18 cellular contexts compared by ENCODE assay signal in the genomic region with DNA sequence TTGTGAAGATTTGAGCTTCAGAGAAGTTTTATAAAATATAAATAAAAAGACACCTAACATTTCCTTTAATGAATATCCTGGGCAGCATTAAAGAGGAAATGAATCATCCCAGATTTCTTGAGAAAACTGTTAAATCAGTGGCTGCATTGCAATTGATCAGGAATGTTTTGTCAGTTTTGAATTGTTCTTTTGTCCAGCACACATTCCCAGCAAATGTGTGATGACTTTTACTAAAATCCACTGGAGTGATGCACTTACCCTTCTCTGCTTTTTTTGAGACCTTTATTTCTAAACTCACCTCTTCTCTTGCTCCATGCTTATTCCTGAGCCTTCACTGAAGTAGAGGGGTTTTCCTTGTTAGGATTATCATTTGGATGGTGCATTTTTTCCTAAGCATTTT.
A peak's percentile ranks its signal among the peaks of the same experiment; 100 is the strongest.
DNase-seq lines count a peak whose midpoint lies in the region; ATAC-seq and TF ChIP-seq lines count a peak whose summit lies in the region.
"Had no signal": no experiment of that assay in that cellular context is flagged by ENCODE, and none has a peak within 500 bp of the region (broad histone marks: within the 10 kb centered on the region; RNA-seq: fewer than 3 reads in every experiment).

No MANE protein-coding gene starts in this region.

- H3K4me1 ChIP-seq in mammary epithelial cell (ENCODE audit: insufficient read depth, low read length): peaks cover 10% of the 10 kb centered on the region
- H3K4me1 ChIP-seq in right cardiac atrium (ENCODE audit: control insufficient read depth, insufficient read depth, low read length): no peaks in the 10 kb centered on the region
- H3K4me1 ChIP-seq in PC-9 (replicated peaks; ENCODE audit: insufficient read depth): no peaks in the 10 kb centered on the region
- H3K4me1 ChIP-seq: BE2C, Caco-2, HAP-1 had no signal

- H3K36me3 ChIP-seq in mammary epithelial cell (ENCODE audit: insufficient read depth, low read length) (no peaks in the 10 kb centered on the region), PC-9 (ENCODE audit: low read depth) (no peaks in the 10 kb centered on the region)
- H3K36me3 ChIP-seq: BE2C, HAP-1 had no signal

- TF ChIP-seq CTCF in mammary epithelial cell (conservative IDR thresholded peaks at IDR 0.05 in 1 of 2, IDR thresholded peaks at IDR 0.05 in 1 of 2; ENCODE audit: extremely low read depth in 1 of 2, insufficient read depth in 1 of 2, low read depth in 1 of 2, low read length in 2 of 2) (no peak), MCF 10A (IDR thresholded peaks at IDR 0.05; ENCODE audit: unreplicated experiment) (no peak), astrocyte of the spinal cord (IDR thresholded peaks at IDR 0.05; ENCODE audit: low read depth, low read length) (no peak), PC-9 (conservative IDR thresholded peaks at IDR 0.05) (no peak)

- no peaks in the 10 kb centered on the region for H3K4me1 Mint-ChIP-seq in MCF 10A (ENCODE audit: insufficient read depth, unreplicated experiment)
- H3K4me1 Mint-ChIP-seq: CD4-positive, CD25-positive, alpha-beta regulatory T cell; CD8-positive, alpha-beta memory T cell; IgD-negative memory B cell had no signal

- no peaks in the 10 kb centered on the region for H3K27me3 Mint-ChIP-seq in MCF 10A (ENCODE audit: insufficient read depth, unreplicated experiment)
- H3K27me3 Mint-ChIP-seq: CD4-positive, CD25-positive, alpha-beta regulatory T cell; CD8-positive, alpha-beta memory T cell; IgD-negative memory B cell had no signal

- POLR2A ChIA-PET in MCF 10A (lab: Yijun Ruan, JAX) (no interaction called here), PC-9 (lab: Charles Lee; ENCODE audit: unreplicated experiment) (no interaction called here)

- H3K4me3 Mint-ChIP-seq in MCF 10A (ENCODE audit: unreplicated experiment): no peak overlapping the region
- H3K4me3 Mint-ChIP-seq: CD4-positive, CD25-positive, alpha-beta regulatory T cell; CD8-positive, alpha-beta memory T cell; IgD-negative memory B cell had no signal

- no peaks in the 10 kb centered on the region for H3K9me3 Mint-ChIP-seq in MCF 10A (ENCODE audit: unreplicated experiment)

- dilution Hi-C loops in mammary epithelial cell (cut with HindIII; ENCODE audit: low sequenced_read_pairs): no loop called here

- H3K4me2 ChIP-seq in mammary epithelial cell (ENCODE audit: insufficient read depth, low read depth, low read length): peak overlapping the region; percentile 22
- no peak overlapping the region for H3K4me2 ChIP-seq in PC-9

- H3K9ac ChIP-seq in mammary epithelial cell (ENCODE audit: insufficient read depth, low read length): no peak overlapping the region
- H3K9ac ChIP-seq: GM23248 had no signal

- no peaks in the 10 kb centered on the region for H4K20me1 ChIP-seq in mammary epithelial cell (ENCODE audit: insufficient read depth, low read length)
- H4K20me1 ChIP-seq in PC-9 (ENCODE audit: insufficient read depth): no peaks in the 10 kb centered on the region

- H2AFZ ChIP-seq in mammary epithelial cell (ENCODE audit: low read depth, low read length) (no peak overlapping the region), PC-9 (no peak overlapping the region)
- H2AFZ ChIP-seq: GM23248 had no signal

- H3K4me3 ChIP-seq in mammary epithelial cell (replicated peaks in 1 of 3; ENCODE audit: insufficient read depth in 1 of 3, low read depth in 2 of 3, low read length in 3 of 3) (no peak overlapping the region), astrocyte of the spinal cord (ENCODE audit: low read depth, low read length) (no peak overlapping the region), right cardiac atrium (ENCODE audit: low read length) (no peak overlapping the region), PC-9 (no peak overlapping the region)
- H3K4me3 ChIP-seq: GM23248, HAP-1 had no signal

- intact Hi-C loops in mammary epithelial cell (cut with micrococcal nuclease) (no loop called here), MCF 10A (cut with micrococcal nuclease) (loop anchor here (10.0 kb wide), 1 partner anchor 364 kb away; no protein-coding TSS in a partner anchor), right cardiac atrium (cut with DNase I) (no loop called here), PC-9 (cut with micrococcal nuclease; ENCODE audit: unreplicated experiment) (no loop called here)

- CTCF ChIA-PET in mammary epithelial cell (lab: Charles Lee; ENCODE audit: low non-redundant PET): no interaction called here
- CTCF ChIA-PET in MCF 10A (lab: Yijun Ruan, JAX): no interaction called here
- CTCF ChIA-PET in PC-9 (lab: Charles Lee): no interaction called here

- no peak for ATAC-seq in right cardiac atrium
- ATAC-seq: HepG2 had no signal

- H3K27ac ChIP-seq in mammary epithelial cell (ENCODE audit: insufficient read depth, low read depth, low read length) (no peak overlapping the region), right cardiac atrium (ENCODE audit: low read length) (no peak overlapping the region), PC-9 (no peak overlapping the region)
- H3K27ac ChIP-seq: 22Rv1, GM23248 had no signal

- no peak overlapping the region for H3K27ac Mint-ChIP-seq in MCF 10A (ENCODE audit: low read depth, unreplicated experiment)
- H3K27ac Mint-ChIP-seq: CD4-positive, CD25-positive, alpha-beta regulatory T cell; CD8-positive, alpha-beta memory T cell; IgD-negative memory B cell had no signal

- no peaks in the 10 kb centered on the region for H3K36me3 Mint-ChIP-seq in MCF 10A (ENCODE audit: insufficient read depth, unreplicated experiment)
- H3K36me3 Mint-ChIP-seq: CD4-positive, CD25-positive, alpha-beta regulatory T cell; CD8-positive, alpha-beta memory T cell; IgD-negative memory B cell had no signal

- DNase-seq in mammary epithelial cell: peak; percentile 8
- no peak for DNase-seq in MCF 10A (ENCODE audit: unreplicated experiment)
- peak; percentile 15 for DNase-seq in M059J (ENCODE audit: low read depth)
- DNase-seq in astrocyte of the spinal cord (ENCODE audit: low read depth, low spot score): peak; percentile 13
- peak; percentile 5 for DNase-seq in non-pigmented ciliary epithelial cell (ENCODE audit: low read depth)
- DNase-seq in GDM1 (lab: John Stamatoyannopoulos, UW): no peak
- DNase-seq in right cardiac atrium: no peak
- DNase-seq in PC-9: no peak
- DNase-seq: BE2C; C1 segment of cervical spinal cord; Caco-2; CD4-positive, CD25-positive, alpha-beta regulatory T cell; CD8-positive, alpha-beta memory T cell; GM23248 had no signal

- H3K79me2 ChIP-seq in mammary epithelial cell (ENCODE audit: insufficient read depth, low read length) (no peaks in the 10 kb centered on the region), PC-9 (ENCODE audit: low read depth) (no peaks in the 10 kb centered on the region)

- BruUV-seq in mammary epithelial cell (replicated peaks; lab: Mats Ljungman, UMichigan): no TSS peak
- BruUV-seq in MCF 10A (replicated peaks; lab: Mats Ljungman, UMichigan): no TSS peak
- BruUV-seq in PC-9 (replicated peaks; lab: Mats Ljungman, UMichigan): no TSS peak

- no peaks in the 10 kb centered on the region; the same call in none of the 2 replicates for H3K9me2 ChIP-seq in PC-9 (ENCODE audit: insufficient read depth)

- H3F3A ChIP-seq in PC-9 (ENCODE audit: insufficient read depth, low read depth): no peaks in the 10 kb centered on the region

- H3K9me3 ChIP-seq in mammary epithelial cell (replicated peaks; ENCODE audit: insufficient read depth, low read length): no peaks in the 10 kb centered on the region
- no peaks in the 10 kb centered on the region for H3K9me3 ChIP-seq in right cardiac atrium (ENCODE audit: control insufficient read depth, low read length)
- H3K9me3 ChIP-seq in PC-9 (ENCODE audit: insufficient read depth, low read depth): no peaks in the 10 kb centered on the region
- H3K9me3 ChIP-seq: Caco-2, HAP-1 had no signal

- in situ Hi-C loops in mammary epithelial cell (cut with MboI; ENCODE audit: low sequenced_read_pairs in 2 of 2) (no loop called here), astrocyte of the spinal cord (cut with HindIII; ENCODE audit: low sequenced_read_pairs) (no loop called here)

- H3K27me3 ChIP-seq in mammary epithelial cell (ENCODE audit: insufficient read depth, low read length) (no peaks in the 10 kb centered on the region), right cardiac atrium (ENCODE audit: control insufficient read depth, insufficient read depth) (no peaks in the 10 kb centered on the region), PC-9 (ENCODE audit: insufficient read depth, low read depth) (no peaks in the 10 kb centered on the region)
- H3K27me3 ChIP-seq: BE2C had no signal

Comparison
In these comparisons a context has a peak if more than half of its experiments do, and no peak if none do; other contexts are left out.
1. DNase-seq: peak in mammary epithelial cell (single experiment), M059J (single experiment), astrocyte of the spinal cord (single experiment) and non-pigmented ciliary epithelial cell (single experiment); none in MCF 10A (single experiment), GDM1 (single experiment), right cardiac atrium (0 of 3) and PC-9 (0 of 2).